ENCODE assay signal across 10 cellular contexts in the genomic region with DNA sequence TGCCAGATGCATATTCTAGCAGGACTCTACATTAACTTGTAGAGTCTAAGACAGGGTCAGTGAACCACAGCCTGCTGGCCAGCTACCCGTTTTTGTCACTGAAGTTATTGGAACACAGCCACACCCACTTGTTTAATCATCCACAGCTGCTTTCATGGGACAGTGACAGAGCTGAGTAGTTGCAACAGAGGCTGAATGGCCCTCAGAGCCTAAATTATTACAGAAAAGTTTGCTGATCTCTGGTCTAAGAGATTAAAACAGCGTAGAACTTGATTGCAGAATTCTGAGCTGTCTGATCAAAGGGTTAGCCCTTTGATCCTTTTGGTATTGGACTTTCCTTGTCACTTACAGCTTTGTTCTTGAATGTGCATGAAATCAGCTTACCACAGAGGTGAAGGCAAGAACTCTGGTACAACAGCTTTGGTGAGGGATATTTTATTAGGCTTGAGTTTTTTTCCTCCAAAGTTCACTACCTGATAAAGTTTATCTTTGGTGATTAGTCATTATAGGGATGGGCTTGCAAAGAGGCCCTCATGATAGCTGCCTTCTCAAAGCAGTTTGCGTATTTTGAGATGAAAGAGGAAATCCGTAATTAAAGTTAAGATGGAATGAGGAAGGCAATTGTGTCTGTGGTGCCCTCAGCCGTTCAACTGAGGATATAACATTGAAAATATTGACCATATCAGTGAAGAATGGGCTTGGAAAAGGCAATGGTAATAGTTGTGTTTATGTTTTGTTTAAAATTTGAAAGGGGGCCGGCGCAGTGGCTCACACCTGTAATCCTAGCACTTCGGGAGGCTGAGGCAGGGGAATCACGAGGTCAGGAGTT. TPM values are rescaled to one million over a fixed set of nuclear protein-coding genes. Genes with fewer than 3 reads are reported as not detected.
DNase-seq lines count a peak whose midpoint lies in the region; ATAC-seq and TF ChIP-seq lines count a peak whose summit lies in the region.
"Had no signal": no experiment of that assay in that cellular context is flagged by ENCODE, and none has a peak within 500 bp of the region (broad histone marks: within the 10 kb centered on the region; RNA-seq: fewer than 3 reads in every experiment).

No MANE protein-coding gene starts in this region.

- DNase-seq in SW480 (ENCODE audit: low spot score) = peak; percentile 39
- peak; percentile 64 for DNase-seq in left cardiac atrium
- peak; percentile 58 for DNase-seq in renal cortical epithelial cell (ENCODE audit: low read depth)
- no peak for DNase-seq in AML-193 (lab: John Stamatoyannopoulos, UW)
- DNase-seq in mammary epithelial cell = no peak
- DNase-seq in ACHN = no peak
- DNase-seq: NCI-H1417 treated with DMSO at 0.1 percent for 48 hours had no signal

- H3K9ac ChIP-seq in mammary epithelial cell (ENCODE audit: insufficient read depth, low read length) = no peak overlapping the region
- H3K9ac ChIP-seq: parathyroid adenoma had no signal

- dilution Hi-C loops in mammary epithelial cell (cut with HindIII; ENCODE audit: low sequenced_read_pairs) = loop anchor here (5.0 kb wide), 1 partner anchor 90 kb away; no protein-coding TSS in a partner anchor

- H3F3A ChIP-seq in DOHH2 (ENCODE audit: control insufficient read depth, insufficient read depth) = no peaks in the 10 kb centered on the region

- H4K20me1 ChIP-seq in DOHH2 (ENCODE audit: control insufficient read depth, insufficient read depth, low read depth, low read length) = no peaks in the 10 kb centered on the region
- no peaks in the 10 kb centered on the region for H4K20me1 ChIP-seq in mammary epithelial cell (ENCODE audit: insufficient read depth, low read length)

- intact Hi-C loops in left cardiac atrium (cut with DNase I) (no loop called here), mammary epithelial cell (cut with micrococcal nuclease) (no loop called here)

- in situ Hi-C loops in mammary epithelial cell (cut with MboI; ENCODE audit: low sequenced_read_pairs in 2 of 2) = no loop called here
- in situ Hi-C loops in ACHN (cut with HindIII; ENCODE audit: low pct_ligation_motif_present, low pct_unique_long_range_greater_than_20kb, low sequenced_read_pairs) = no loop called here

- H3K27me3 ChIP-seq in DOHH2 (ENCODE audit: control insufficient read depth, low read length) = no peaks in the 10 kb centered on the region
- H3K27me3 ChIP-seq in mammary epithelial cell (ENCODE audit: insufficient read depth, low read length) = no peaks in the 10 kb centered on the region

- TF ChIP-seq CTCF in DOHH2 (IDR thresholded peaks at IDR 0.05; ENCODE audit: low read depth, low read length, poor library complexity, severe bottlenecking) (peak; percentile 24), mammary epithelial cell (conservative IDR thresholded peaks at IDR 0.05 in 1 of 2, IDR thresholded peaks at IDR 0.05 in 1 of 2; ENCODE audit: extremely low read depth in 1 of 2, insufficient read depth in 1 of 2, low read depth in 1 of 2, low read length in 2 of 2) (no peak)

- CTCF ChIA-PET in mammary epithelial cell (lab: Charles Lee; ENCODE audit: low non-redundant PET) = no interaction called here

- no TSS peak for BruUV-seq in mammary epithelial cell (replicated peaks; lab: Mats Ljungman, UMichigan)

- H3K4me2 ChIP-seq in DOHH2 (ENCODE audit: low read length) = no peak overlapping the region
- no peak overlapping the region for H3K4me2 ChIP-seq in mammary epithelial cell (ENCODE audit: insufficient read depth, low read depth, low read length)

- no peaks in the 10 kb centered on the region for H3K79me2 ChIP-seq in DOHH2 (ENCODE audit: control insufficient read depth, low read length)
- H3K79me2 ChIP-seq in mammary epithelial cell (ENCODE audit: insufficient read depth, low read length) = no peaks in the 10 kb centered on the region
- H3K79me2 ChIP-seq: parathyroid adenoma had no signal

- H3K36me3 ChIP-seq in DOHH2 (ENCODE audit: control insufficient read depth, low read length) (peaks cover 2% of the 10 kb centered on the region; the same call in 1 of the 2 replicates), mammary epithelial cell (ENCODE audit: insufficient read depth, low read length) (peaks cover 2% of the 10 kb centered on the region)

- H3K27ac ChIP-seq in DOHH2 (ENCODE audit: low read depth, low read length) (no peak overlapping the region), mammary epithelial cell (ENCODE audit: insufficient read depth, low read depth, low read length) (no peak overlapping the region)
- H3K27ac ChIP-seq: parathyroid adenoma had no signal

- ATAC-seq in left cardiac atrium (peak; percentile 86 to 90), GM21390 (IDR thresholded peaks at IDR 0.05; ENCODE audit: unreplicated experiment) (no peak)

- no peaks in the 10 kb centered on the region for H3K9me3 ChIP-seq in DOHH2 (ENCODE audit: control insufficient read depth, insufficient read depth, low read length)
- H3K9me3 ChIP-seq in mammary epithelial cell (replicated peaks; ENCODE audit: insufficient read depth, low read length) = no peaks in the 10 kb centered on the region

- no peak overlapping the region for H2AFZ ChIP-seq in mammary epithelial cell (ENCODE audit: low read depth, low read length)
- H2AFZ ChIP-seq: parathyroid adenoma had no signal

- peaks cover 5% of the 10 kb centered on the region for H3K4me1 ChIP-seq in DOHH2 (ENCODE audit: control insufficient read depth, low read length)
- no peaks in the 10 kb centered on the region for H3K4me1 ChIP-seq in mammary epithelial cell (ENCODE audit: insufficient read depth, low read length)

- 77% methylated on average over 7 of the region's 9 CpGs for WGBS in mammary epithelial cell (ENCODE audit: low coverage, missing lambda C conversion rate)

- no peaks in the 10 kb centered on the region for H3K9me2 ChIP-seq in DOHH2 (replicated peaks; ENCODE audit: control insufficient read depth, low read length)

- H3K4me3 ChIP-seq in DOHH2 (ENCODE audit: low read length) (no peak overlapping the region), mammary epithelial cell (replicated peaks in 1 of 3; ENCODE audit: insufficient read depth in 1 of 3, low read depth in 2 of 3, low read length in 3 of 3) (no peak overlapping the region)

RNA-seq across cellular contexts. Expression of a gene that starts 23.7 kb away (rescaled TPM):
- total RNA-seq in left cardiac atrium (10 to 100 TPM; 38.3 to 58.0 TPM), renal cortical epithelial cell (17.0 and 37.6 TPM in 2 replicates), mammary epithelial cell (100 to 1,000 TPM in 1 of 2 donors, 10 to 100 TPM in 1; 59.5 to 212 TPM)
- polyA plus RNA-seq in mammary epithelial cell = 70.0 TPM
- polyA minus RNA-seq in mammary epithelial cell = 158 TPM

RNA-seq across cellular contexts. Expression of a gene that starts 44.2 kb away (rescaled TPM):
- total RNA-seq in left cardiac atrium = not detected
- total RNA-seq in renal cortical epithelial cell = 0.55 TPM in 1 of 2 replicates, not detected in the other
- 1 to 10 TPM; 1.5 to 9.5 TPM for total RNA-seq in mammary epithelial cell
- 0.60 TPM for polyA plus RNA-seq in mammary epithelial cell
- polyA minus RNA-seq in mammary epithelial cell = 3.0 TPM

Comparison
In these comparisons a context has a peak if more than half of its experiments do, and no peak if none do; other contexts are left out.
1. DNase-seq: peak in SW480 (single experiment), left cardiac atrium (single experiment) and renal cortical epithelial cell (single experiment); none in AML-193 (0 of 2), mammary epithelial cell (single experiment) and ACHN (single experiment).